8 cellular contexts compared by ENCODE assay signal in genomic region chr9:37920471-37921167, GRCh38. TPM values are rescaled to one million over a fixed set of nuclear protein-coding genes. Genes with fewer than 3 reads are reported as not detected.
DNase-seq lines count a peak whose midpoint lies in the region; ATAC-seq and TF ChIP-seq lines count a peak whose summit lies in the region.

No MANE protein-coding gene starts in this region.

- H3K4me1 Mint-ChIP-seq in T-cell (no peaks in the 10 kb centered on the region), neural crest cell (peaks cover 51% of the 10 kb centered on the region)

- TF ChIP-seq CTCF in HEK293 (tag by site-specific recombination; IDR thresholded peaks at IDR 0.05) (no peak), neural crest cell (conservative IDR thresholded peaks at IDR 0.05) (no peak)

- no peaks in the 10 kb centered on the region for H3K9me3 Mint-ChIP-seq in T-cell
- H3K9me3 Mint-ChIP-seq in neural crest cell, result no peaks in the 10 kb centered on the region

- H3K4me3 ChIP-seq in HEK293 (ENCODE audit: low read depth, low read length), result no peak overlapping the region

- no peak overlapping the region for H3K27ac ChIP-seq in HEK293 (ENCODE audit: extremely low read depth, low read depth, low read length)

- CTCF ChIA-PET in HEK293 (lab: Yijun Ruan, JAX) (interaction anchor here (0.7 to 1.3 kb wide), 3 partner anchors 10 to 654 kb away, joined by 3 to 5 read pairs (median 4); no protein-coding TSS in a partner anchor), T-cell (lab: Charles Lee) (no interaction called here)

- H3K27ac Mint-ChIP-seq in T-cell (no peak overlapping the region), neural crest cell (ENCODE audit: unreplicated experiment) (peak overlapping the region; percentile 75)

- H3K36me3 Mint-ChIP-seq in T-cell (no peaks in the 10 kb centered on the region), neural crest cell (ENCODE audit: low read depth) (no peaks in the 10 kb centered on the region)

- POLR2A ChIA-PET in HEK293 (lab: Yijun Ruan, JAX), result no interaction called here
- POLR2A ChIA-PET in T-cell (lab: Charles Lee), result interaction anchor here in 1 of 2 donors (0.5 kb wide), 1 partner anchor 91 kb away, joined by 4 read pairs; no protein-coding TSS in a partner anchor

- H3K27me3 Mint-ChIP-seq in T-cell (peaks cover 0 to 2% of the 10 kb centered on the region in 2 donors), neural crest cell (ENCODE audit: low read depth) (no peaks in the 10 kb centered on the region)

- DNase-seq in SIG-M5 treated with dmso at 0.1 percent for 504 hours (lab: John Stamatoyannopoulos, UW; ENCODE audit: unreplicated experiment), result peak; percentile 23
- no peak for DNase-seq in SIG-M5 (lab: John Stamatoyannopoulos, UW)
- peak in 2 of 34 experiments; percentile 8 to 13 for DNase-seq in T-cell
- DNase-seq in neural crest cell (ENCODE audit: low read depth, low spot score), result no peak
- no peak for DNase-seq in NOMO-1 (lab: John Stamatoyannopoulos, UW; ENCODE audit: unreplicated experiment in 2 of 2)

- no peaks in the 10 kb centered on the region for H3K4me1 ChIP-seq in HEK293 (ENCODE audit: control insufficient read depth, insufficient read depth, low read length)

- H3K9me3 ChIP-seq in HEK293 (ENCODE audit: control insufficient read depth, insufficient read depth, low read depth, low read length), result no peaks in the 10 kb centered on the region

- peaks cover 0 to 68% of the 10 kb centered on the region in 2 experiments; a peak in 1 of 3 replicates for H3K36me3 ChIP-seq in HEK293 (ENCODE audit: control insufficient read depth in 2 of 2, insufficient read depth in 1 of 2, low read length in 2 of 2)

- H3K4me3 Mint-ChIP-seq in T-cell, result no peak overlapping the region
- H3K4me3 Mint-ChIP-seq in neural crest cell, result peak overlapping the region; percentile 23

- ATAC-seq in T-cell (replicated peaks in 1 of 4), result peak in 3 of 4 experiments; percentile 34 to 63 (median 59)
- ATAC-seq in HG02642 (IDR thresholded peaks at IDR 0.05; ENCODE audit: poor library complexity, unreplicated experiment), result no peak
- no peak for ATAC-seq in esophagus mucosa

TF ChIP-seq in HEK293, 187 proteins besides CTCF, POLR2A, EP300 and RAD21:
- peak; percentile 26; the same call in 1 of the 2 replicates for TF ChIP-seq ZNF76 (tag by site-specific recombination; IDR thresholded peaks at IDR 0.05; ENCODE audit: borderline replicate concordance, low read depth)
- TF ChIP-seq EGR2 (tag by site-specific recombination; IDR thresholded peaks at IDR 0.05; ENCODE audit: low read depth), result peak; percentile 28; the same call in 1 of the 2 replicates
- no peak for TF ChIP-seq ZBTB17 (tag by site-specific recombination; IDR thresholded peaks at IDR 0.05)
- TF ChIP-seq ZNF148 (tag by site-specific recombination; IDR thresholded peaks at IDR 0.05; ENCODE audit: borderline replicate concordance), result no peak
- no peak for TF ChIP-seq ZNF133 (tag by site-specific recombination; IDR thresholded peaks at IDR 0.05)
- peak; percentile 32; the same call in 1 of the 2 replicates for TF ChIP-seq ZFHX2 (tag by site-specific recombination; conservative IDR thresholded peaks at IDR 0.05)
- TF ChIP-seq ZNF585B (tag by site-specific recombination; IDR thresholded peaks at IDR 0.05), result no peak
TF ChIP-seq in HEK293: peak in this region for 3.

RNA-seq across cellular contexts. Expression of gene SLC25A51, which starts 16.7 kb away (rescaled TPM):
- 10 to 100 TPM; 19.7 to 37.6 (median 32.4) TPM for total RNA-seq in T-cell
- 32.5 and 33.0 TPM in 2 replicates for total RNA-seq in neural crest cell
- 20.8 TPM for total RNA-seq in esophagus mucosa

Comparison
In these comparisons a context has a peak if more than half of its experiments do, and no peak if none do; other contexts are left out.
1. ATAC-seq: peak in T-cell (3 of 4); none in HG02642 (single experiment) and esophagus mucosa (single experiment).